Comparison of ENCODE assay signal across 10 cellular contexts in genomic region chr10:93462371-93462770, GRCh38. TPM values are rescaled to one million over a fixed set of nuclear protein-coding genes. Genes with fewer than 3 reads are reported as not detected.
DNase-seq lines count a peak whose midpoint lies in the region; ATAC-seq and TF ChIP-seq lines count a peak whose summit lies in the region.
"Had no signal": no experiment of that assay in that cellular context is flagged by ENCODE, and none has a peak within 500 bp of the region (broad histone marks: within the 10 kb centered on the region; RNA-seq: fewer than 3 reads in every experiment).

No MANE protein-coding gene starts in this region.

- no peaks in the 10 kb centered on the region for H3K36me3 ChIP-seq in rectal smooth muscle tissue (ENCODE audit: control insufficient read depth, insufficient read depth, low read length)

- peak overlapping the region; percentile 62 for H3K4me3 Mint-ChIP-seq in natural killer cell treated with Interleukin-12 subunit alpha and Interleukin-12 subunit beta and Interleukin-15 and Interleukin-18, amount 100 ng/mL, for 72 hours
- H3K4me3 Mint-ChIP-seq in natural killer cell (no peak overlapping the region), glutamatergic neuron (ENCODE audit: unreplicated experiment) (no peak overlapping the region)
- H3K4me3 Mint-ChIP-seq in activated naive CD4-positive, alpha-beta T cell treated with anti-CD3 and anti-CD28 coated beads, Interleukin-2, amount 10 ng/mL, durations not matched to agents 7 days and 5 days, result no peak overlapping the region
- H3K4me3 Mint-ChIP-seq: activated B cell treated with CpG ODN at 0.5 μM for 24 hours, IgD-negative memory B cell had no signal

- H3K4me1 Mint-ChIP-seq in natural killer cell treated with Interleukin-12 subunit alpha and Interleukin-12 subunit beta and Interleukin-15 and Interleukin-18, amount 100 ng/mL, for 72 hours (ENCODE audit: low read depth in 2 of 2), result peaks cover 4 to 17% of the 10 kb centered on the region in 2 donors
- H3K4me1 Mint-ChIP-seq in natural killer cell (peaks cover 0 to 6% of the 10 kb centered on the region in 2 donors), glutamatergic neuron (ENCODE audit: low read depth, unreplicated experiment) (peaks cover 3% of the 10 kb centered on the region)
- peaks cover 13% of the 10 kb centered on the region for H3K4me1 Mint-ChIP-seq in activated naive CD4-positive, alpha-beta T cell treated with anti-CD3 and anti-CD28 coated beads, Interleukin-2, amount 10 ng/mL, durations not matched to agents 7 days and 5 days

- no peaks in the 10 kb centered on the region for H3K36me3 Mint-ChIP-seq in natural killer cell treated with Interleukin-12 subunit alpha and Interleukin-12 subunit beta and Interleukin-15 and Interleukin-18, amount 100 ng/mL, for 72 hours
- H3K36me3 Mint-ChIP-seq in natural killer cell (no peaks in the 10 kb centered on the region), glutamatergic neuron (ENCODE audit: unreplicated experiment) (no peaks in the 10 kb centered on the region)
- no peaks in the 10 kb centered on the region for H3K36me3 Mint-ChIP-seq in activated naive CD4-positive, alpha-beta T cell treated with anti-CD3 and anti-CD28 coated beads, Interleukin-2, amount 10 ng/mL, durations not matched to agents 7 days and 5 days

- ATAC-seq in natural killer cell treated with Interleukin-12 subunit alpha and Interleukin-12 subunit beta and Interleukin-15 and Interleukin-18, amount 100 ng/mL, for 72 hours, result peak in 1 of 2 donors; percentile 7
- ATAC-seq in natural killer cell, result no peak

- CTCF ChIA-PET in activated naive CD4-positive, alpha-beta T cell treated with anti-CD3 and anti-CD28 coated beads, Interleukin-2, amount 10 ng/mL, durations not matched to agents 7 days and 5 days (lab: Charles Lee), result interaction anchor here (0.9 to 1.9 kb wide), 8 partner anchors 9 to 108 kb away, joined by 3 to 12 read pairs (median 4); partner anchors contain the start of gene MYOF

- peak overlapping the region; percentile 1 to 67 for H3K27ac Mint-ChIP-seq in natural killer cell treated with Interleukin-12 subunit alpha and Interleukin-12 subunit beta and Interleukin-15 and Interleukin-18, amount 100 ng/mL, for 72 hours
- H3K27ac Mint-ChIP-seq in natural killer cell (no peak overlapping the region), glutamatergic neuron (ENCODE audit: unreplicated experiment) (no peak overlapping the region)
- H3K27ac Mint-ChIP-seq in activated naive CD4-positive, alpha-beta T cell treated with anti-CD3 and anti-CD28 coated beads, Interleukin-2, amount 10 ng/mL, durations not matched to agents 7 days and 5 days, result no peak overlapping the region
- H3K27ac Mint-ChIP-seq: activated B cell treated with CpG ODN at 0.5 μM for 24 hours had no signal

- no peaks in the 10 kb centered on the region for H3K27me3 ChIP-seq in rectal smooth muscle tissue (ENCODE audit: control insufficient read depth, insufficient read depth, low read length)

- no peak overlapping the region for H3K4me3 ChIP-seq in rectal smooth muscle tissue (ENCODE audit: low read length)

- no peak for TF ChIP-seq CTCF in natural killer cell (IDR thresholded peaks at IDR 0.05)
- no peak for TF ChIP-seq CTCF in glutamatergic neuron (IDR thresholded peaks at IDR 0.05; ENCODE audit: partially characterized antibody, unreplicated experiment)

- peaks cover 44% of the 10 kb centered on the region for H3K4me1 ChIP-seq in rectal smooth muscle tissue (ENCODE audit: control insufficient read depth, insufficient read depth, low read length)

- peaks cover 0 to 11% of the 10 kb centered on the region in 2 donors for H3K27me3 Mint-ChIP-seq in natural killer cell treated with Interleukin-12 subunit alpha and Interleukin-12 subunit beta and Interleukin-15 and Interleukin-18, amount 100 ng/mL, for 72 hours
- H3K27me3 Mint-ChIP-seq in natural killer cell (ENCODE audit: low read depth in 2 of 2), result peaks cover 4 to 21% of the 10 kb centered on the region in 2 donors
- no peaks in the 10 kb centered on the region for H3K27me3 Mint-ChIP-seq in activated naive CD4-positive, alpha-beta T cell treated with anti-CD3 and anti-CD28 coated beads, Interleukin-2, amount 10 ng/mL, durations not matched to agents 7 days and 5 days
- H3K27me3 Mint-ChIP-seq in glutamatergic neuron (ENCODE audit: unreplicated experiment), result peaks cover 6% of the 10 kb centered on the region
- H3K27me3 Mint-ChIP-seq: activated B cell treated with CpG ODN at 0.5 μM for 24 hours, IgD-negative memory B cell had no signal

- H3K27ac ChIP-seq in rectal smooth muscle tissue (ENCODE audit: low read depth, low read length), result peak overlapping the region; percentile 69

- DNase-seq in natural killer cell treated with Interleukin-12 subunit alpha and Interleukin-12 subunit beta and Interleukin-15 and Interleukin-18, amount 100 ng/mL, for 72 hours (ENCODE audit: low spot score), result no peak
- DNase-seq in natural killer cell (no peak), dermis blood vessel endothelial cell (peak; percentile 71), glutamatergic neuron (no peak)
- DNase-seq in activated naive CD4-positive, alpha-beta T cell treated with anti-CD3 and anti-CD28 coated beads, Interleukin-2, amount 10 ng/mL, durations not matched to agents 7 days and 5 days, result no peak
- no peak for DNase-seq in effector CD8-positive, alpha-beta T cell (lab: John Stamatoyannopoulos, UW)
- DNase-seq in stimulated activated CD4-positive, alpha-beta T cell treated with anti-CD3 and anti-CD28 coated beads, Interleukin-12 subunit alpha, Interleukin-12 subunit beta, amount 100 ng/mL, for 4 hours, result no peak
- DNase-seq: activated B cell treated with CpG ODN at 0.5 μM for 24 hours had no signal

- intact Hi-C loops in natural killer cell (cut with micrococcal nuclease), result no loop called here

- no peak overlapping the region for H3K9ac ChIP-seq in rectal smooth muscle tissue (ENCODE audit: low read length)

- H3K9me3 Mint-ChIP-seq in natural killer cell treated with Interleukin-12 subunit alpha and Interleukin-12 subunit beta and Interleukin-15 and Interleukin-18, amount 100 ng/mL, for 72 hours, result no peaks in the 10 kb centered on the region
- H3K9me3 Mint-ChIP-seq in natural killer cell (no peaks in the 10 kb centered on the region), glutamatergic neuron (ENCODE audit: unreplicated experiment) (no peaks in the 10 kb centered on the region)
- H3K9me3 Mint-ChIP-seq in activated naive CD4-positive, alpha-beta T cell treated with anti-CD3 and anti-CD28 coated beads, Interleukin-2, amount 10 ng/mL, durations not matched to agents 7 days and 5 days, result no peaks in the 10 kb centered on the region
- H3K9me3 Mint-ChIP-seq: activated B cell treated with CpG ODN at 0.5 μM for 24 hours, IgD-negative memory B cell had no signal

RNA-seq across cellular contexts. Expression of gene MYOF, which starts 19.8 kb away (rescaled TPM):
- total RNA-seq in natural killer cell treated with Interleukin-12 subunit alpha and Interleukin-12 subunit beta and Interleukin-15 and Interleukin-18, amount 100 ng/mL, for 72 hours, result 10 to 100 TPM in 1 of 2 donors, under 1 TPM in 1; 0.57 to 15.8 TPM
- total RNA-seq in natural killer cell (1 to 10 TPM; 2.0 to 9.7 (median 2.9) TPM), dermis blood vessel endothelial cell (190 and 467 TPM in 2 replicates), glutamatergic neuron (ENCODE audit: unreplicated experiment) (0.42 TPM)

RNA-seq across cellular contexts. Expression of gene CEP55, which starts 34.0 kb away (rescaled TPM):
- 10 to 100 TPM; 23.7 to 45.7 TPM for total RNA-seq in natural killer cell treated with Interleukin-12 subunit alpha and Interleukin-12 subunit beta and Interleukin-15 and Interleukin-18, amount 100 ng/mL, for 72 hours
- under 1 TPM; 0.35 to 0.85 (median 0.50) TPM for total RNA-seq in natural killer cell
- 18.9 and 100 TPM in 2 replicates for total RNA-seq in dermis blood vessel endothelial cell
- total RNA-seq in glutamatergic neuron (ENCODE audit: unreplicated experiment), result 6.0 TPM

Comparison
In these comparisons a context has a peak if more than half of its experiments do, and no peak if none do; other contexts are left out.
1. H3K27ac Mint-ChIP-seq: peak in natural killer cell treated with Interleukin-12 subunit alpha and Interleukin-12 subunit beta and Interleukin-15 and Interleukin-18, amount 100 ng/mL, for 72 hours (2 of 2); none in natural killer cell (0 of 2), activated naive CD4-positive, alpha-beta T cell treated with anti-CD3 and anti-CD28 coated beads, Interleukin-2, amount 10 ng/mL, durations not matched to agents 7 days and 5 days (single experiment) and glutamatergic neuron (single experiment).
2. RNA of gene MYOF, which starts 19.8 kb away (total RNA-seq): 190 to 467 TPM in dermis blood vessel endothelial cell; 0.57 to 15.8 TPM in natural killer cell treated with Interleukin-12 subunit alpha and Interleukin-12 subunit beta and Interleukin-15 and Interleukin-18, amount 100 ng/mL, for 72 hours, 2.0 to 9.7 TPM in natural killer cell and 0.42 TPM in glutamatergic neuron (single experiment); every median in the first group is over 10 times any median in the second.